Comparison of ENCODE assay signal across 9 cellular contexts in the genomic region with DNA sequence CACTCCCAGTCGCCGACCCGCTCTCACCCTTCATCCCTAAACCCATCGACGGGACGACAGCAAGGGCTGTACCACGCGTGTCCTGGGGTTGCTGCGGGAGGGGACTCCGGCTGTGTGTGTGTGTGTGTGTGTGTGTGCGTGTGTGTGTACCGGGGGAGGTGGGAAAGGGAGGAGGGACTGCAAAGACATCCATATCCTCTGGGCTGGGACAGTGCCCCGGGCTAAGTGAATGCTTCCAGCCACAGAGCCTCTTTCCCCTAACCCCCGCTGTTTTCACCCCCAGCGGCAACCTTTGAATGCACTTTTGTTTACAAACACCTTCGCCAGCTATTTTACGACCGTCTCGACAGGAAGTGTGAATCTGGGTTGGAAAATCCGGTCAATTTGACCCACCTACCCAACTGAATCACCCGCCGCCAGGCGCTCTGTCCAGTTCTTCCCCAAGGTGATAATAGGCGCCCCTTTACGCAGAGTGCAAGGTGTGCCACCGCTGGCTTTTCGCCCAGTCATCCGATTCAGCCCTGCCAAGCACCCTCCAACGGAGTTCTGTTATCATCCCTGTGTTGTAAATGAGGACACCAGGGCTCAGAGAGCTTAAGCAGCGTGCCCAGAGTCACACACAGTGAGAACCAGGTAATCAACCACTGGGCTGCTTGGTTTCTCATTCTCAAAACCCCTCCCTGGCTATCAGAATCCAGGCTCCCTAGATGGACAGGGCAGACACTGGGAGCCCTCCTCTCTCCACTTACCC. TPM values are rescaled to one million over a fixed set of nuclear protein-coding genes. Genes with fewer than 3 reads are reported as not detected.
DNase-seq lines count a peak whose midpoint lies in the region; ATAC-seq and TF ChIP-seq lines count a peak whose summit lies in the region.
"Had no signal": no experiment of that assay in that cellular context is flagged by ENCODE, and none has a peak within 500 bp of the region (broad histone marks: within the 10 kb centered on the region; RNA-seq: fewer than 3 reads in every experiment).

No MANE protein-coding gene starts in this region.

- TF ChIP-seq CTCF in coronary artery (IDR thresholded peaks at IDR 0.05): no peak

- H2BK12ac ChIP-seq in mesenchymal stem cell (ENCODE audit: low read length in 2 of 2): peak overlapping the region; percentile 85 to 98

- H3K36me3 ChIP-seq in mesenchymal stem cell (ENCODE audit: control insufficient read depth in 1 of 2, insufficient read depth in 2 of 2, low read depth in 1 of 2, low read length in 2 of 2) (peaks cover 12 to 20% of the 10 kb centered on the region in 2 experiments), urinary bladder (ENCODE audit: insufficient read depth) (peaks cover 7% of the 10 kb centered on the region)

- H3K23ac ChIP-seq in mesenchymal stem cell (ENCODE audit: low read length in 2 of 2): peak overlapping the region in 1 of 2 experiments; percentile 91

- H3K18ac ChIP-seq in mesenchymal stem cell (ENCODE audit: low read depth in 1 of 2, low read length in 2 of 2): peak overlapping the region; percentile 94 to 99

- H2AFZ ChIP-seq in mesenchymal stem cell (ENCODE audit: low read depth, low read length): peak overlapping the region; percentile 92

- H2BK120ac ChIP-seq in mesenchymal stem cell (ENCODE audit: low read depth, low read length): peak overlapping the region; percentile 45

- H3K27me3 ChIP-seq in mesenchymal stem cell (ENCODE audit: control insufficient read depth in 1 of 2, insufficient read depth in 1 of 2, low read length in 2 of 2): peaks cover 0 to 11% of the 10 kb centered on the region in 2 experiments

- H3K9ac ChIP-seq in mesenchymal stem cell (ENCODE audit: low read length): peak overlapping the region; percentile 99

- ATAC-seq in HG03460 (IDR thresholded peaks at IDR 0.05; ENCODE audit: unreplicated experiment) (no peak), HG02981 (IDR thresholded peaks at IDR 0.05; ENCODE audit: unreplicated experiment) (no peak)

- H3K4ac ChIP-seq in mesenchymal stem cell (ENCODE audit: low read depth in 1 of 2, low read length in 2 of 2): peak overlapping the region; percentile 42 to 46

- H2BK5ac ChIP-seq in mesenchymal stem cell (ENCODE audit: low read depth, low read length, poor library complexity, severe bottlenecking): peak overlapping the region; percentile 86

- H3K9me3 ChIP-seq in mesenchymal stem cell (ENCODE audit: control insufficient read depth, low read length): no peaks in the 10 kb centered on the region

- peak overlapping the region; percentile 74 for H4K8ac ChIP-seq in mesenchymal stem cell (ENCODE audit: low read length)

- peaks cover 5% of the 10 kb centered on the region for H3K79me1 ChIP-seq in mesenchymal stem cell (replicated peaks; ENCODE audit: low read length, poor library complexity, severe bottlenecking)

- H3K4me2 ChIP-seq in mesenchymal stem cell (ENCODE audit: low read length, poor library complexity, severe bottlenecking): peak overlapping the region; percentile 88

- WGBS in mesenchymal stem cell: 3% methylated on average over 22 of the region's 30 CpGs
- 11% methylated on average over 30 of the region's 30 CpGs for WGBS in urinary bladder

- H3K4me3 ChIP-seq in coronary artery (peak overlapping the region; percentile 95), mesenchymal stem cell (ENCODE audit: insufficient read depth in 1 of 2, low read depth in 1 of 2, low read length in 2 of 2) (peak overlapping the region; percentile 57 to 83), urinary bladder (ENCODE audit: low read depth, low read length) (peak overlapping the region; percentile 57)

- peak overlapping the region; percentile 60 for H2BK15ac ChIP-seq in mesenchymal stem cell (ENCODE audit: low read depth, poor library complexity, severe bottlenecking)

- H4K91ac ChIP-seq in mesenchymal stem cell (ENCODE audit: low read length): peak overlapping the region; percentile 64

- peak overlapping the region; percentile 61 for H2AK5ac ChIP-seq in mesenchymal stem cell (ENCODE audit: low read length, severe bottlenecking)

- peak overlapping the region in 1 of 2 experiments; percentile 66 for H3K14ac ChIP-seq in mesenchymal stem cell (ENCODE audit: low read length in 2 of 2)

- H3K27ac ChIP-seq in coronary artery (peak overlapping the region; percentile 93 to 97), mesenchymal stem cell (ENCODE audit: low read length, poor library complexity, severe bottlenecking) (peak overlapping the region; percentile 97), urinary bladder (ENCODE audit: low read depth) (peak overlapping the region; percentile 94)

- H3K4me1 ChIP-seq in mesenchymal stem cell (ENCODE audit: control insufficient read depth, insufficient read depth, low read depth, low read length): peaks cover 28% of the 10 kb centered on the region
- no peaks in the 10 kb centered on the region for H3K4me1 ChIP-seq in urinary bladder (ENCODE audit: insufficient read depth)

- DNase-seq in NCI-H1417 (lab: John Stamatoyannopoulos, UW) (peak in 2 of 3 experiments; percentile 65 to 71), NCI-H1417 treated with DMSO at 0.1 percent for 48 hours (lab: John Stamatoyannopoulos, UW) (no peak), NCI-H345 treated with DMSO at 0.1 percent for 48 hours (lab: John Stamatoyannopoulos, UW; ENCODE audit: unreplicated experiment) (peak; percentile 25), coronary artery (ENCODE audit: low spot score) (peak; percentile 73), mesenchymal stem cell (peak; percentile 73)

RNA-seq across cellular contexts. Expression of gene AMOTL2, which starts 0.7 kb away (rescaled TPM):
- polyA plus RNA-seq in mesenchymal stem cell (2013, experiment 1 of 2): 16.1 TPM
- polyA plus RNA-seq in mesenchymal stem cell (2013, experiment 2 of 2): 15.4 TPM
- total RNA-seq in urinary bladder: 37.0 TPM
- polyA plus RNA-seq in urinary bladder: 49.6 TPM
- total RNA-seq: activated CD8-positive, alpha-beta memory T cell treated with anti-CD3 and anti-CD28 coated beads for 36 hours had no signal
